8 cellular contexts compared by ENCODE assay signal in the genomic region with DNA sequence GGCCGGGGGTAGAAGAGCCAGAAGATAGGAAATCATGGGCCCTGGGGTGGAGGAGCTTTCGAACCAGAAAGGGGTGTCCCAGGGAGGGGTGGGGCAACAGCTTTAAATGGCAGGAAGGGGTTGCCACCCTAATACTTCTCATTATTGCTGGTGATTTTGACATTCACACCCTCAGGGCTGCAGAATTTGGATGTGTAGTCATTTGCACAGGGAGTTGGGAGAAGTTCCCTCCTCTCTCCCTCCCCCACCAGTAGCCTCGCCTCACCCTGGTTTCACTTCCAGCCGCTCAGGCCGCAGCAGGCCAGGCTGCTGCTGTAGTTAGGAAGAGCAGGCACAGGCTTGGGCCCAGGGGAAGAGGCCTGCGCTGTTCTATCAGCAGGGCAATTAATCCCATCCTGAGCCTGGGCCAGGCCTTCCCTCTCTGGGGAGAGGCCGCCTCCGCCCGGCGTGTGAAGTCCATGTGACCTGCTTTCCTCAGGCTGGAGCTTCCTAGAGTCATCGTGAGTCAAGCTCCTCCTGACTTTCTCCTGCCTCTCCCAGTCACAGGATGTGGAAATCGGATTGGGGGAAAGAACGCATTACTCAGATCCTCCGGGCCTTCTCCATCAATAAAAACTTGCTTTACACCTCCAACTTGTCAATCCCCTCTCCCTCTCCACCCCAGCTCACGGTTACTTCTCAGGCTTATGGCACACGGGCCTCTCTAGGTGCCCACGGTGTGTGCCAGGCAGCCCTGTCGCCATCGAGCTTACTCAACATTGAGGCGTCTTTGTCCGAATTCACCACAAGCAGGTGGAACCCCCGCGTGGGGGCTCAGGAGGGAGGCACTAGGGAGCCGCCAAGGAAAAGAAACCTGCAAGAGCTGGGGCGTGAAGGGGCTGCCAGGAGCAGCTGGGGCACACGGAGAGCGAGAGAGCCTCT. TPM values are rescaled to one million over a fixed set of nuclear protein-coding genes. Genes with fewer than 3 reads are reported as not detected.
A peak's percentile ranks its signal among the peaks of the same experiment; 100 is the strongest.
DNase-seq lines count a peak whose midpoint lies in the region; ATAC-seq and TF ChIP-seq lines count a peak whose summit lies in the region.

No MANE protein-coding gene starts in this region.

- H3K27ac ChIP-seq in tibial artery: peak overlapping the region; percentile 84 to 94

- intact Hi-C loops in tibial artery (cut with DNase I; ENCODE audit: low total_unique reads): loop anchor here (5.0 kb wide), 1 partner anchor 241 kb away; a partner anchor contains a TSS

- TF ChIP-seq CTCF in tibial artery (IDR thresholded peaks at IDR 0.05): no peak

- H3K9me3 ChIP-seq in tibial artery: no peaks in the 10 kb centered on the region

- no peaks in the 10 kb centered on the region for H3K27me3 ChIP-seq in tibial artery

- peak; percentile 96 for DNase-seq in CD1c-positive myeloid dendritic cell (ENCODE audit: extremely low spot score)
- peak; percentile 9 for DNase-seq in NCI-H2107 (lab: John Stamatoyannopoulos, UW)
- peak; percentile 96 for DNase-seq in dedifferentiated amniotic fluid mesenchymal stem cell (ENCODE audit: extremely low spot score)
- peak; percentile 79 to 100 for DNase-seq in lung microvascular endothelial cell (ENCODE audit: low read depth in 2 of 2)
- DNase-seq in tibial artery: peak; percentile 96 to 99
- DNase-seq in stimulated activated CD4-positive, alpha-beta T cell treated with anti-CD3 and anti-CD28 coated beads, Interleukin-4, amount 100 ng/mL, for 1 hour: no peak
- DNase-seq in activated CD4-positive, alpha-beta T cell treated with anti-CD3 and anti-CD28 coated beads for 1 hour: no peak

- H3K4me3 ChIP-seq in tibial artery: peak overlapping the region in 1 of 2 donors; percentile 13

- peaks cover 5 to 55% (median 43%) of the 10 kb centered on the region in 4 donors for H3K4me1 ChIP-seq in tibial artery

- ATAC-seq in GM21528 (IDR thresholded peaks at IDR 0.05; ENCODE audit: low FRiP score, unreplicated experiment): no peak

- H3K36me3 ChIP-seq in tibial artery: no peaks in the 10 kb centered on the region

RNA-seq across cellular contexts. Expression of a gene that starts 7.8 kb away (rescaled TPM):
- 0.20 and 0.87 TPM in 2 replicates for total RNA-seq in lung microvascular endothelial cell

Comparison
In these comparisons a context has a peak if more than half of its experiments do, and no peak if none do; other contexts are left out.
1. DNase-seq: peak in CD1c-positive myeloid dendritic cell (single experiment), NCI-H2107 (single experiment), dedifferentiated amniotic fluid mesenchymal stem cell (single experiment), lung microvascular endothelial cell (2 of 2) and tibial artery (2 of 2); none in stimulated activated CD4-positive, alpha-beta T cell treated with anti-CD3 and anti-CD28 coated beads, Interleukin-4, amount 100 ng/mL, for 1 hour (single experiment) and activated CD4-positive, alpha-beta T cell treated with anti-CD3 and anti-CD28 coated beads for 1 hour (single experiment).